ENCODE assay signal across 8 cellular contexts in genomic region chr6:97394160-97394748, GRCh38.
A peak's percentile ranks its signal among the peaks of the same experiment; 100 is the strongest.
DNase-seq lines count a peak whose midpoint lies in the region; ATAC-seq and TF ChIP-seq lines count a peak whose summit lies in the region.

No MANE protein-coding gene starts in this region.

- CTCF ChIA-PET in CD4-positive, alpha-beta memory T cell (lab: Charles Lee; ENCODE audit: partially characterized antibody), result interaction anchor here (1.0 to 7.1 kb wide), 5 partner anchors 12 to 219 kb away, joined by 3 to 79 read pairs (median 3); no protein-coding TSS in a partner anchor

- TF ChIP-seq CTCF in WI38 (IDR thresholded peaks at IDR 0.05; ENCODE audit: low read depth, low read length), result peak; percentile 85
- peak; percentile 87 for TF ChIP-seq CTCF in mesothelial cell of epicardium (IDR thresholded peaks at IDR 0.05; ENCODE audit: unreplicated experiment)
- peak; percentile 80 to 85 for TF ChIP-seq CTCF in tibial artery (IDR thresholded peaks at IDR 0.05)

- peak; percentile 91 for ATAC-seq in GM18867 (IDR thresholded peaks at IDR 0.05; ENCODE audit: unreplicated experiment)
- peak; percentile 83 for ATAC-seq in HG03060 (IDR thresholded peaks at IDR 0.05; ENCODE audit: low read depth, unreplicated experiment)

- POLR2A ChIA-PET in CD4-positive, alpha-beta memory T cell (lab: Charles Lee; ENCODE audit: partially characterized antibody), result no interaction called here

- no peak overlapping the region for H3K27ac ChIP-seq in CD4-positive, alpha-beta memory T cell (ENCODE audit: low read depth, low read length)
- H3K27ac ChIP-seq in effector memory CD4-positive, alpha-beta T cell (ENCODE audit: insufficient read depth, low read length, poor library complexity, severe bottlenecking), result no peak overlapping the region
- H3K27ac ChIP-seq in tibial artery, result no peak overlapping the region

- H3K36me3 ChIP-seq in CD4-positive, alpha-beta memory T cell (ENCODE audit: insufficient read depth, low read length), result no peaks in the 10 kb centered on the region
- no peaks in the 10 kb centered on the region for H3K36me3 ChIP-seq in effector memory CD4-positive, alpha-beta T cell (ENCODE audit: control insufficient read depth, insufficient read depth, low read length)
- no peaks in the 10 kb centered on the region for H3K36me3 ChIP-seq in tibial artery

- no peaks in the 10 kb centered on the region for H3K36me3 Mint-ChIP-seq in CD4-positive, alpha-beta memory T cell
- no peaks in the 10 kb centered on the region for H3K36me3 Mint-ChIP-seq in mesothelial cell of epicardium

- no peaks in the 10 kb centered on the region for H3K9me3 ChIP-seq in CD4-positive, alpha-beta memory T cell (ENCODE audit: control insufficient read depth in 1 of 2, low read length in 2 of 2)
- no peaks in the 10 kb centered on the region for H3K9me3 ChIP-seq in effector memory CD4-positive, alpha-beta T cell (ENCODE audit: control insufficient read depth, low read length)
- H3K9me3 ChIP-seq in tibial artery, result no peaks in the 10 kb centered on the region

- H3K9me3 Mint-ChIP-seq in CD4-positive, alpha-beta memory T cell, result no peaks in the 10 kb centered on the region
- no peaks in the 10 kb centered on the region for H3K9me3 Mint-ChIP-seq in mesothelial cell of epicardium

- H3K27ac Mint-ChIP-seq in CD4-positive, alpha-beta memory T cell, result no peak overlapping the region
- no peak overlapping the region for H3K27ac Mint-ChIP-seq in mesothelial cell of epicardium

- peak; percentile 40 to 58 (median 51) for DNase-seq in CD4-positive, alpha-beta memory T cell
- DNase-seq in NCI-H2107 treated with DMSO at 0.1 percent for 48 hours (lab: John Stamatoyannopoulos, UW; ENCODE audit: unreplicated experiment) (peak; percentile 31), mesothelial cell of epicardium (ENCODE audit: low spot score in 2 of 2, unreplicated experiment in 2 of 2) (peak in 1 of 2 experiments; percentile 39), tibial artery (peak in 1 of 2 donors; percentile 31)
- DNase-seq in effector memory CD4-positive, alpha-beta T cell, result peak in 2 of 3 donors; percentile 7 to 36

- no peak overlapping the region for H3K4me3 ChIP-seq in CD4-positive, alpha-beta memory T cell (ENCODE audit: low read length in 2 of 2)
- H3K4me3 ChIP-seq in WI38 (ENCODE audit: low read depth, low read length), result no peak overlapping the region
- H3K4me3 ChIP-seq in effector memory CD4-positive, alpha-beta T cell (ENCODE audit: insufficient read depth, low read depth, low read length, poor library complexity, severe bottlenecking), result no peak overlapping the region
- H3K4me3 ChIP-seq in tibial artery, result no peak overlapping the region

- no peaks in the 10 kb centered on the region for H3K4me1 Mint-ChIP-seq in CD4-positive, alpha-beta memory T cell
- H3K4me1 Mint-ChIP-seq in mesothelial cell of epicardium, result peaks cover 1% of the 10 kb centered on the region

- intact Hi-C loops in CD4-positive, alpha-beta memory T cell (cut with micrococcal nuclease), result loop anchor here (1.0 to 10.0 kb wide), 7 partner anchors 179 to 1962 kb away; partner anchors contain the start of gene UFL1
- intact Hi-C loops in tibial artery (cut with DNase I; ENCODE audit: low total_unique reads), result no loop called here

- no peaks in the 10 kb centered on the region for H3K27me3 ChIP-seq in CD4-positive, alpha-beta memory T cell (ENCODE audit: insufficient read depth, low read length)
- no peaks in the 10 kb centered on the region for H3K27me3 ChIP-seq in effector memory CD4-positive, alpha-beta T cell (replicated peaks; ENCODE audit: control insufficient read depth, insufficient read depth, low read length, poor library complexity, severe bottlenecking)
- H3K27me3 ChIP-seq in tibial artery, result no peaks in the 10 kb centered on the region

- H3K27me3 Mint-ChIP-seq in CD4-positive, alpha-beta memory T cell, result peaks cover 6 to 8% of the 10 kb centered on the region in 2 donors
- no peaks in the 10 kb centered on the region for H3K27me3 Mint-ChIP-seq in mesothelial cell of epicardium (ENCODE audit: low read depth)

- no peak overlapping the region for H3K4me3 Mint-ChIP-seq in CD4-positive, alpha-beta memory T cell
- H3K4me3 Mint-ChIP-seq in mesothelial cell of epicardium, result no peak overlapping the region

- no peaks in the 10 kb centered on the region for H3K4me1 ChIP-seq in CD4-positive, alpha-beta memory T cell (ENCODE audit: insufficient read depth, low read length)
- H3K4me1 ChIP-seq in effector memory CD4-positive, alpha-beta T cell (ENCODE audit: control insufficient read depth, insufficient read depth, low read length, poor library complexity, severe bottlenecking), result no peaks in the 10 kb centered on the region
- H3K4me1 ChIP-seq in tibial artery, result no peaks in the 10 kb centered on the region
